ENCODE assay signal across 8 cellular contexts in the genomic region with DNA sequence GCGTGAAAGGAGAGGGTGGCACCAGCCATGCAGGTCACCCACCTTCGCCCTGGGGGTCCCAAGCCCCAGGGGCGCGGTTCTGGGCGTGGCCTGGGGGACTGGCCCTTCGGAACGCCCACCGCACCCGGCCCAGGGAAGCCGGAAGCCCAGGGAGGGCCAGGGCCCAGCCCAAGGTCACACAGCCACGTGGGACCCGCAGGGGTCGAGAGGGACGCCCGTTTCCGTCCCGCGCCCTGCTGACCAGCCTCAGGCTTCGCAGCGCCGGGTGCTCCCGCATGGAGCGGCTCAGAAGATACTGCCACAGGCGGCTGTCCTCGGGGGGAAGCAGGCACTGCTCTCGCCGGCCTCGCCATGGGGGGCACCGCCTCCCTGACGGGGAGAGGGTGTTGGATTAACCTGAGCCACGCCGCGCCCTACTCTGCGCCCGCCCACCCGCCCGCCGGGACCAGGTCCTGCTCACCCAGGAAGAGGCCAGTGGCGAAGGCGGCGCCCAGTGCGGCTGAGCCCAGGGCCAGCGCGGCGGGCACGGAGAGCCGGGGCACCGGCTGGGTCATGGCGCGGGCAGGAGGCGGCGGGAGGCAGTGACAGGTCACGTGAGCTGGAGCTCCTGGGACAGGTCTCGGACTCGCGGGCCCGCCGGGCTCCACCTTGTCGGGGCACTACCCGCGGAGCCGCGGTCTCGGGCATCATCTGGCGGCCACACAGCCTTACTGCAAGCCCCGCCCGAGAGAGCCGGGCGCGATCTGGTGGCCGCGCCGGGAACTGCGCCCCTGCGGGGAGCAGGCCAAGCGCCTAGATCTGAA. TPM values are rescaled to one million over a fixed set of nuclear protein-coding genes. Genes with fewer than 3 reads are reported as not detected.
DNase-seq lines count a peak whose midpoint lies in the region; ATAC-seq and TF ChIP-seq lines count a peak whose summit lies in the region.

A gene (minus strand): TSS at position 583 of the 803 bp plus-strand sequence. CDS start 29 bp downstream, at position 554.

- intact Hi-C loops in mammary epithelial cell (cut with micrococcal nuclease): loop anchor here (5.0 kb wide), 5 partner anchors 162 to 1348 kb away; no protein-coding TSS in a partner anchor

- DNase-seq in AG04450 (ENCODE audit: low read depth, low spot score): peak; percentile 57
- peak; percentile 96 for DNase-seq in NCI-H2196 (lab: John Stamatoyannopoulos, UW; ENCODE audit: unreplicated experiment)
- peak; percentile 89 for DNase-seq in mammary epithelial cell
- peak; percentile 97 for DNase-seq in iPS-NIHi7 (ENCODE audit: extremely low spot score)
- DNase-seq in smooth muscle cell (lab: John Stamatoyannopoulos, UW; ENCODE audit: unreplicated experiment): peak; percentile 70

- H3K79me2 ChIP-seq in mammary epithelial cell (ENCODE audit: insufficient read depth, low read length): peaks cover 32% of the 10 kb centered on the region
- H3K79me2 ChIP-seq in smooth muscle cell (ENCODE audit: low read depth): no peaks in the 10 kb centered on the region

- H3K27ac ChIP-seq in AG04450 (ENCODE audit: low read depth, low read length) (no peak within 1 kb of the TSS), mammary epithelial cell (ENCODE audit: insufficient read depth, low read depth, low read length) (peak within 1 kb of the TSS; percentile 60), smooth muscle cell (ENCODE audit: low read depth) (no peak within 1 kb of the TSS)

- POLR2A ChIA-PET in AG04450 (lab: Yijun Ruan, JAX): interaction anchor here (0.6 to 1.6 kb wide), 3 partner anchors 25 to 324 kb away, joined by 3 to 5 read pairs (median 4); a partner anchor contains a TSS

- CTCF ChIA-PET in AG04450 (lab: Charles Lee): interaction anchor here (0.5 to 3.4 kb wide), 41 partner anchors 8 to 1208 kb away, joined by 3 to 36 read pairs (median 3); a partner anchor contains a TSS
- CTCF ChIA-PET in mammary epithelial cell (lab: Charles Lee; ENCODE audit: low non-redundant PET): interaction anchor here (0.6 to 1.0 kb wide), 11 partner anchors 10 to 1345 kb away, joined by 3 to 12 read pairs (median 6); no protein-coding TSS in a partner anchor

- peaks cover 26% of the 10 kb centered on the region for H3K4me1 ChIP-seq in mammary epithelial cell (ENCODE audit: insufficient read depth, low read length)
- H3K4me1 ChIP-seq in smooth muscle cell (ENCODE audit: low read depth): peaks cover 11% of the 10 kb centered on the region

- peak within 1 kb of the TSS; percentile 100 for H3K4me2 ChIP-seq in mammary epithelial cell (ENCODE audit: insufficient read depth, low read depth, low read length)
- H3K4me2 ChIP-seq in smooth muscle cell: peak within 1 kb of the TSS; percentile 98

- H3K9ac ChIP-seq in mammary epithelial cell (ENCODE audit: insufficient read depth, low read length) (peak within 1 kb of the TSS; percentile 44), smooth muscle cell (ENCODE audit: low read depth) (peak within 1 kb of the TSS; percentile 19)

- TF ChIP-seq CTCF in AG04450 (IDR thresholded peaks at IDR 0.05; ENCODE audit: low read depth, low read length): peak; percentile 100
- TF ChIP-seq CTCF in WI38 (IDR thresholded peaks at IDR 0.05; ENCODE audit: low read depth, low read length): peak; percentile 100
- peak; percentile 100 for TF ChIP-seq CTCF in mammary epithelial cell (conservative IDR thresholded peaks at IDR 0.05 in 1 of 2, IDR thresholded peaks at IDR 0.05 in 1 of 2; ENCODE audit: extremely low read depth in 1 of 2, insufficient read depth in 1 of 2, low read depth in 1 of 2, low read length in 2 of 2)
- TF ChIP-seq CTCF in smooth muscle cell (IDR thresholded peaks at IDR 0.05; ENCODE audit: borderline replicate concordance, insufficient read depth, poor library complexity, severe bottlenecking): peak; percentile 98

- ATAC-seq in GM18867 (IDR thresholded peaks at IDR 0.05; ENCODE audit: unreplicated experiment) (peak; percentile 77), HG03103 (IDR thresholded peaks at IDR 0.05; ENCODE audit: low read depth, unreplicated experiment) (peak; percentile 67)

- H3K4me3 ChIP-seq in AG04450 (ENCODE audit: low read depth, low read length): peak within 1 kb of the TSS; percentile 66
- peak within 1 kb of the TSS; percentile 62 for H3K4me3 ChIP-seq in WI38 (ENCODE audit: low read depth, low read length)
- peak within 1 kb of the TSS; percentile 67 to 81 (median 81) for H3K4me3 ChIP-seq in mammary epithelial cell (replicated peaks in 1 of 3; ENCODE audit: insufficient read depth in 1 of 3, low read depth in 2 of 3, low read length in 3 of 3)
- H3K4me3 ChIP-seq in smooth muscle cell: peak within 1 kb of the TSS; percentile 63

- BruUV-seq in mammary epithelial cell (replicated peaks; lab: Mats Ljungman, UMichigan): TSS peak; percentile 9

- H3K36me3 ChIP-seq in mammary epithelial cell (ENCODE audit: insufficient read depth, low read length) (peaks cover 18% of the 10 kb centered on the region), smooth muscle cell (ENCODE audit: low read depth) (no peaks in the 10 kb centered on the region)

- H2AFZ ChIP-seq in mammary epithelial cell (ENCODE audit: low read depth, low read length): peak within 1 kb of the TSS; percentile 92
- peak within 1 kb of the TSS; percentile 72 for H2AFZ ChIP-seq in smooth muscle cell (ENCODE audit: low read depth)

- no peaks in the 10 kb centered on the region for H4K20me1 ChIP-seq in mammary epithelial cell (ENCODE audit: insufficient read depth, low read length)
- H4K20me1 ChIP-seq in smooth muscle cell (ENCODE audit: low read depth): peaks cover 17% of the 10 kb centered on the region

- H3F3A ChIP-seq in smooth muscle cell (ENCODE audit: low read depth): peaks cover 21% of the 10 kb centered on the region

- dilution Hi-C loops in mammary epithelial cell (cut with HindIII; ENCODE audit: low sequenced_read_pairs): no loop called here

- 3% methylated on average over 20 of the region's 76 CpGs for WGBS in mammary epithelial cell (ENCODE audit: low coverage, missing lambda C conversion rate)
- under 1% methylated on average over 51 of the region's 76 CpGs for WGBS in smooth muscle cell (ENCODE audit: low lambda C conversion rate)

- in situ Hi-C loops in mammary epithelial cell (cut with MboI; ENCODE audit: low sequenced_read_pairs in 2 of 2): loop anchor here in 1 of 2 donors (10.0 kb wide), 1 partner anchor 121 kb away; a partner anchor contains a TSS

- H3K27me3 ChIP-seq in AG04450 (ENCODE audit: control insufficient read depth, insufficient read depth, low read length) (no peaks in the 10 kb centered on the region), mammary epithelial cell (ENCODE audit: insufficient read depth, low read length) (no peaks in the 10 kb centered on the region), smooth muscle cell (ENCODE audit: low read depth) (no peaks in the 10 kb centered on the region)

- H3K9me3 ChIP-seq in AG04450 (ENCODE audit: control insufficient read depth, insufficient read depth, low read length) (no peaks in the 10 kb centered on the region; the same call in 1 of the 2 replicates), mammary epithelial cell (replicated peaks; ENCODE audit: insufficient read depth, low read length) (no peaks in the 10 kb centered on the region), smooth muscle cell (replicated peaks; ENCODE audit: low read depth) (no peaks in the 10 kb centered on the region)

RNA-seq across cellular contexts. Expression of the gene that starts here (rescaled TPM):
- polyA plus RNA-seq in AG04450 (2011; rRNA removed): 2.0 and 2.3 TPM in 2 replicates
- 0.61 and 0.97 TPM in 2 replicates for polyA minus RNA-seq in AG04450 (2011; rRNA and poly(A)+ RNA removed)
- 10 to 100 TPM; 20.0 to 26.3 TPM for total RNA-seq in mammary epithelial cell
- polyA plus RNA-seq in mammary epithelial cell: 20.5 TPM
- 1.0 TPM for polyA minus RNA-seq in mammary epithelial cell
- total RNA-seq in smooth muscle cell: 9.8 and 18.7 TPM in 2 replicates
- polyA plus RNA-seq in smooth muscle cell: 8.4 and 9.4 TPM in 2 replicates
